Comparison of ENCODE assay signal across 1 cellular context in genomic region chr6:142746524-142746923, GRCh38.
TF ChIP-seq lines count a peak whose summit lies in the region.

No MANE protein-coding gene starts in this region.

TF ChIP-seq in K562, 482 proteins besides CTCF, POLR2A, EP300 and RAD21 (continued from another document):
- TF ChIP-seq ID3 (CRISPR knock-in tag; IDR thresholded peaks at IDR 0.05) (no peak), ID3 (tag; IDR thresholded peaks at IDR 0.05) (no peak), SMC3 (conservative IDR thresholded peaks at IDR 0.05; ENCODE audit: insufficient read depth, low read depth, low read length) (0 out of 2 replicates have a peak, but pooled peaks have one; percentile 15), ZNF395 (CRISPR knock-in tag; IDR thresholded peaks at IDR 0.05) (no peak), GTF2F1 (IDR thresholded peaks at IDR 0.05; ENCODE audit: low read depth, low read length) (no peak), ZNF830 (CRISPR knock-in tag; IDR thresholded peaks at IDR 0.05) (no peak), OTX1 (CRISPR knock-in tag; IDR thresholded peaks at IDR 0.05) (no peak), CTCFL (IDR thresholded peaks at IDR 0.05; ENCODE audit: borderline replicate concordance, insufficient read depth, low read depth, low read length, poor library complexity, severe bottlenecking) (peak; percentile 59), ZNF511 (CRISPR knock-in tag; IDR thresholded peaks at IDR 0.05) (no peak), ZNF780A (CRISPR knock-in tag; IDR thresholded peaks at IDR 0.05) (no peak)
